Comparison of ENCODE assay signal across 8 cellular contexts in the genomic region with DNA sequence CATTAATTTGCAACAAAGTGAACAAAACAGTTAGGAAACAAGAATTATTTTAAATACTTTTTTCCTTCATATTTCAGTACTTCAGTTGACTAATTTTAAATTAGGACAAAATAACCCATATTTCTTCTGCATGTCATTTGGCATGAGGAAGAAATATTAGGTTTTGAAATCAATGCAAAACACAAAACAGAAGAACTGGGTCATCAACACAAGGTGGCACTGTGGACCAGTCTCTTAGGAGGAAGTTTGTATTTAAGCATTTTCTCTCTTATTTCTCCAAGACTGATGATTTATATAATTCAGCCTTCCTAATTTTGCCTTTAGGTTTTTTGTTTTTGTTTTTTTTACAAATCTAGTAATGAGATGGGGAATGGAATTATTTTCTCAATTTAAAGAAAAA.
DNase-seq lines count a peak whose midpoint lies in the region; ATAC-seq and TF ChIP-seq lines count a peak whose summit lies in the region.

No MANE protein-coding gene starts in this region.

- no peaks in the 10 kb centered on the region for H4K20me1 ChIP-seq in GM23248 (ENCODE audit: insufficient read depth)

- H3K4me3 Mint-ChIP-seq in neural crest cell = no peak overlapping the region
- no peak overlapping the region for H3K4me3 Mint-ChIP-seq in activated CD8-positive, alpha-beta memory T cell treated with anti-CD3 and anti-CD28 coated beads, Interleukin-2, amount 10 ng/mL, durations not matched to agents 7 days and 5 days

- peak; percentile 89 for TF ChIP-seq CTCF in neural crest cell (conservative IDR thresholded peaks at IDR 0.05)

- DNase-seq in DMS53 treated with DMSO at 0.1 percent for 48 hours (lab: John Stamatoyannopoulos, UW; ENCODE audit: unreplicated experiment) = peak; percentile 72
- DNase-seq in GM23248 = peak; percentile 71
- DNase-seq in NCI-H345 treated with DMSO at 0.1 percent for 48 hours (lab: John Stamatoyannopoulos, UW; ENCODE audit: unreplicated experiment) = peak; percentile 23
- peak; percentile 75 for DNase-seq in dermis blood vessel endothelial cell
- peak; percentile 18 for DNase-seq in neural crest cell (ENCODE audit: low read depth, low spot score)
- DNase-seq in activated CD8-positive, alpha-beta memory T cell treated with anti-CD3 and anti-CD28 coated beads, Interleukin-2, amount 10 ng/mL, durations not matched to agents 7 days and 5 days = no peak

- H3K27ac Mint-ChIP-seq in neural crest cell (ENCODE audit: unreplicated experiment) = no peak overlapping the region
- H3K27ac Mint-ChIP-seq in activated CD8-positive, alpha-beta memory T cell treated with anti-CD3 and anti-CD28 coated beads, Interleukin-2, amount 10 ng/mL, durations not matched to agents 7 days and 5 days = no peak overlapping the region

- H3K9me3 ChIP-seq in GM23248 (ENCODE audit: low read depth) = no peaks in the 10 kb centered on the region

- H3K36me3 Mint-ChIP-seq in neural crest cell (ENCODE audit: low read depth) = no peaks in the 10 kb centered on the region
- H3K36me3 Mint-ChIP-seq in activated CD8-positive, alpha-beta memory T cell treated with anti-CD3 and anti-CD28 coated beads, Interleukin-2, amount 10 ng/mL, durations not matched to agents 7 days and 5 days = no peaks in the 10 kb centered on the region

- no peaks in the 10 kb centered on the region for H3K27me3 ChIP-seq in GM23248 (replicated peaks; ENCODE audit: insufficient read depth)

- no peak overlapping the region for H3K9ac ChIP-seq in GM23248

- no peaks in the 10 kb centered on the region for H3K9me3 Mint-ChIP-seq in neural crest cell
- H3K9me3 Mint-ChIP-seq in activated CD8-positive, alpha-beta memory T cell treated with anti-CD3 and anti-CD28 coated beads, Interleukin-2, amount 10 ng/mL, durations not matched to agents 7 days and 5 days (ENCODE audit: low read depth) = no peaks in the 10 kb centered on the region

- CTCF ChIA-PET in activated CD8-positive, alpha-beta memory T cell treated with anti-CD3 and anti-CD28 coated beads, Interleukin-2, amount 10 ng/mL, durations not matched to agents 7 days and 5 days (lab: Charles Lee) = no interaction called here

- no peaks in the 10 kb centered on the region for H3K79me2 ChIP-seq in GM23248 (ENCODE audit: insufficient read depth)

- no peaks in the 10 kb centered on the region for H3K36me3 ChIP-seq in GM23248 (ENCODE audit: low read depth)

- H3K9me2 ChIP-seq in GM23248 (ENCODE audit: insufficient read depth) = no peaks in the 10 kb centered on the region

- H3K27me3 Mint-ChIP-seq in neural crest cell (ENCODE audit: low read depth) = no peaks in the 10 kb centered on the region
- no peaks in the 10 kb centered on the region for H3K27me3 Mint-ChIP-seq in activated CD8-positive, alpha-beta memory T cell treated with anti-CD3 and anti-CD28 coated beads, Interleukin-2, amount 10 ng/mL, durations not matched to agents 7 days and 5 days

- H3F3A ChIP-seq in GM23248 (ENCODE audit: insufficient read depth) = no peaks in the 10 kb centered on the region

- no peak for ATAC-seq in activated CD8-positive, alpha-beta memory T cell treated with anti-CD3 and anti-CD28 coated beads, Interleukin-2, amount 10 ng/mL, durations not matched to agents 7 days and 5 days
- ATAC-seq in GM19328 (IDR thresholded peaks at IDR 0.05; ENCODE audit: unreplicated experiment) (no peak), HG02852 (IDR thresholded peaks at IDR 0.05; ENCODE audit: unreplicated experiment) (no peak)

- no peak overlapping the region for H3K4me3 ChIP-seq in GM23248

- no peak overlapping the region for H2AFZ ChIP-seq in GM23248

- H3K27ac ChIP-seq in GM23248 = no peak overlapping the region

- peaks cover 18% of the 10 kb centered on the region for H3K4me1 Mint-ChIP-seq in neural crest cell
- no peaks in the 10 kb centered on the region for H3K4me1 Mint-ChIP-seq in activated CD8-positive, alpha-beta memory T cell treated with anti-CD3 and anti-CD28 coated beads, Interleukin-2, amount 10 ng/mL, durations not matched to agents 7 days and 5 days

- in situ Hi-C loops in GM23248 (cut with MboI) = loop anchor here (10.0 to 25.0 kb wide), 3 partner anchors 153 to 1296 kb away; no protein-coding TSS in a partner anchor

- no peaks in the 10 kb centered on the region for H3K4me1 ChIP-seq in GM23248 (ENCODE audit: insufficient read depth)

- H3K4me2 ChIP-seq in GM23248 (ENCODE audit: unreplicated experiment) = no peak overlapping the region
